Comparison of ENCODE assay signal across 8 cellular contexts in genomic region chr1:33255347-33256311, GRCh38. TPM values are rescaled to one million over a fixed set of nuclear protein-coding genes. Genes with fewer than 3 reads are reported as not detected.
A peak's percentile ranks its signal among the peaks of the same experiment; 100 is the strongest.
DNase-seq lines count a peak whose midpoint lies in the region; ATAC-seq, FAIRE-seq and TF ChIP-seq lines count a peak whose summit lies in the region.

No MANE protein-coding gene starts in this region.

- H3K4me3 ChIP-seq in HUES6 (ENCODE audit: low read depth, low read length) (peak overlapping the region; percentile 58), SJSA1 (peak overlapping the region; percentile 74), adipocyte (ENCODE audit: low read length) (peak overlapping the region; percentile 71), heart right ventricle (peak overlapping the region in 9 of 10 donors; percentile 50 to 70 (median 60)), pancreas (peak overlapping the region; percentile 7 to 47 (median 38)), vagina (peak overlapping the region; percentile 57 to 75)

- H3K36me3 ChIP-seq in HUES6 (ENCODE audit: control insufficient read depth, insufficient read depth, low read length) (no peaks in the 10 kb centered on the region), SJSA1 (peaks cover 28% of the 10 kb centered on the region), adipocyte (ENCODE audit: control insufficient read depth, insufficient read depth, low read length, severe bottlenecking) (no peaks in the 10 kb centered on the region), heart right ventricle (peaks cover 0 to 4% (median 0%) of the 10 kb centered on the region in 9 donors), pancreas (no peaks in the 10 kb centered on the region), vagina (no peaks in the 10 kb centered on the region)

- in situ Hi-C loops in GM13977 (cut with MboI; ENCODE audit: low pct_unique_long_range_greater_than_20kb, low sequenced_read_pairs, unreplicated experiment): no loop called here

- H3K9me3 ChIP-seq in HUES6 (ENCODE audit: control insufficient read depth, insufficient read depth, low read depth, low read length) (no peaks in the 10 kb centered on the region), SJSA1 (replicated peaks) (no peaks in the 10 kb centered on the region), adipocyte (ENCODE audit: control insufficient read depth, low read length) (peaks cover 3% of the 10 kb centered on the region), heart right ventricle (no peaks in the 10 kb centered on the region), pancreas (no peaks in the 10 kb centered on the region), vagina (no peaks in the 10 kb centered on the region)

- H3K27ac ChIP-seq in HUES6 (ENCODE audit: low read depth, low read length) (no peak overlapping the region), SJSA1 (peak overlapping the region; percentile 91), heart right ventricle (peak overlapping the region; percentile 90 to 98 (median 96)), pancreas (peak overlapping the region; percentile 78 to 93 (median 82)), vagina (peak overlapping the region; percentile 97)

- ATAC-seq in heart right ventricle: peak; percentile 76 to 92 (median 86)
- ATAC-seq in pancreas: peak; percentile 68 to 84 (median 78)
- ATAC-seq in GM21390 (IDR thresholded peaks at IDR 0.05; ENCODE audit: unreplicated experiment): no peak

- TF ChIP-seq POLR2A in vagina (IDR thresholded peaks at IDR 0.05): peak in 1 of 2 donors; percentile 41

- TF ChIP-seq CTCF in GM13977 (IDR thresholded peaks at IDR 0.05; ENCODE audit: extremely low read depth, insufficient read depth, missing control alignments): no peak
- no peak for TF ChIP-seq CTCF in heart right ventricle (IDR thresholded peaks at IDR 0.05)
- no peak for TF ChIP-seq CTCF in pancreas (IDR thresholded peaks at IDR 0.05)
- no peak for TF ChIP-seq CTCF in vagina (IDR thresholded peaks at IDR 0.05)

- 5 to 6% methylated on average over 63 to 78 of the region's 84 CpGs for WGBS in heart right ventricle, 2 donors
- 5 to 8% methylated on average over 34 to 80 of the region's 84 CpGs for WGBS in pancreas, 2 donors

- H3K9ac ChIP-seq in HUES6 (ENCODE audit: low read length) (peak overlapping the region; percentile 60), adipocyte (ENCODE audit: low read length) (peak overlapping the region; percentile 86)

- DNase-seq in GM13977 (ENCODE audit: low spot score) (peak; percentile 65), SJSA1 (ENCODE audit: low read depth in 1 of 2, low spot score in 2 of 2) (peak; percentile 71 to 83), adipocyte (ENCODE audit: low read depth) (peak; percentile 57), heart right ventricle (peak; percentile 76), pancreas (peak; percentile 77 to 91 (median 80)), vagina (ENCODE audit: extremely low spot score in 2 of 2) (peak in 1 of 2 donors; percentile 91)

- H3K27me3 ChIP-seq in HUES6 (ENCODE audit: control insufficient read depth, insufficient read depth, low read length) (peaks cover 10% of the 10 kb centered on the region; the same call in 1 of the 2 replicates), SJSA1 (replicated peaks) (no peaks in the 10 kb centered on the region), adipocyte (replicated peaks; ENCODE audit: control insufficient read depth, insufficient read depth, low read length) (peaks cover 7% of the 10 kb centered on the region), heart right ventricle (no peaks in the 10 kb centered on the region), pancreas (no peaks in the 10 kb centered on the region), vagina (no peaks in the 10 kb centered on the region)

- intact Hi-C loops in heart right ventricle (cut with DNase I) (loop anchor here in 3 of 10 donors (5.0 to 10.0 kb wide), 2 partner anchors 38 to 131 kb away; no protein-coding TSS in a partner anchor), pancreas (cut with DNase I) (no loop called here), vagina (cut with DNase I) (no loop called here)

- H3K4me1 ChIP-seq in HUES6 (ENCODE audit: control insufficient read depth, insufficient read depth, low read length) (peaks cover 21% of the 10 kb centered on the region), SJSA1 (replicated peaks) (peaks cover 37% of the 10 kb centered on the region), adipocyte (ENCODE audit: control insufficient read depth, insufficient read depth, low read length) (peaks cover 19% of the 10 kb centered on the region), heart right ventricle (peaks cover 24 to 44% (median 42%) of the 10 kb centered on the region in 9 donors), pancreas (peaks cover 8 to 16% (median 12%) of the 10 kb centered on the region in 3 donors), vagina (peaks cover 37% of the 10 kb centered on the region)

- FAIRE-seq in pancreas (lab: Jason Lieb, UNC): no peak

RNA-seq across cellular contexts. Expression of gene ZNF362, which starts 0.7 kb away (rescaled TPM):
- total RNA-seq in SJSA1 (2014; rRNA removed; shearing (Covaris generic)): 11.1 and 21.4 TPM in 2 replicates
- 10 to 100 TPM; 28.5 to 39.2 (median 32.3) TPM for total RNA-seq in heart right ventricle
- 10 to 100 TPM in 1 of 2 donors, 1 to 10 TPM in 1; 9.1 to 25.9 TPM for polyA plus RNA-seq in heart right ventricle
- total RNA-seq in pancreas: 10 to 100 TPM; 11.8 to 19.7 (median 13.5) TPM
- polyA plus RNA-seq in pancreas: 10 to 100 TPM; 13.3 to 14.9 TPM
- total RNA-seq in vagina: 24.6 TPM
